Comparison of ENCODE assay signal across 11 cellular contexts in the genomic region with DNA sequence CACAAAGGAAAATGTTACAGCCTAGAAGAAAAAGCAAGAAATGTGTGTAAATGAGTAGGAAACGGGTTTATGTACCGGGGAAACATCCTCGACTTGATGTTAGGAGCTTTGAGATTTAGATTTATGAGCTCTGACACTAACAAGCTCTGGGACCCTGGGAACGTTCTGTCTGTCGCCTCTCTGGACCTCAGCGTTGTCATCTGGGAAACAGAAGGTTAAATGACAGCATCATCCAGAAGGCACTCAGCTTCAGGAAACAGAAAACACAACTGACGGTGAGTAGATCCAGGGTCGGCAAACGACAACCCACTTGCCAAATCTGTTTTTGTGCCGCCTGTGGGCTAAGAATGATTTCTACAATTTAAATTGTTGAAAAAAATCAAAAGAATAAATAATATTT. TPM values are rescaled to one million over a fixed set of nuclear protein-coding genes. Genes with fewer than 3 reads are reported as not detected.
DNase-seq lines count a peak whose midpoint lies in the region; ATAC-seq and TF ChIP-seq lines count a peak whose summit lies in the region.
"Had no signal": no experiment of that assay in that cellular context is flagged by ENCODE, and none has a peak within 500 bp of the region (broad histone marks: within the 10 kb centered on the region; RNA-seq: fewer than 3 reads in every experiment).

No MANE protein-coding gene starts in this region.

- DNase-seq in AG09309 (ENCODE audit: low read depth) = no peak
- peak; percentile 69 for DNase-seq in NCI-H2029 (lab: John Stamatoyannopoulos, UW)
- peak; percentile 47 for DNase-seq in esophagus muscularis mucosa (ENCODE audit: extremely low spot score)
- no peak for DNase-seq in osteoblast (ENCODE audit: insufficient read length, low spot score, missing footprints)
- DNase-seq in activated T-helper 1 cell treated with anti-CD3 and anti-CD28 coated beads, Interleukin-12 subunit alpha, Interleukin-12 subunit beta, Interleukin-2, Interleukin-4 antibody, amounts not matched to agents 30 ng/mL and 10 ng/mL and 1 ng/mL, durations not matched to agents 14 hours and 24 hours and 36 hours (ENCODE audit: low spot score) = no peak
- DNase-seq in stimulated activated naive CD8-positive, alpha-beta T cell treated with anti-CD3 and anti-CD28 coated beads, Interleukin-15, Interleukin-2, amounts not matched to agents 100 U/mL and 50 U/mL, for 24 hours = no peak
- DNase-seq: islet precursor cell had no signal

- H3K9me3 Mint-ChIP-seq in activated T-helper 1 cell treated with anti-CD3 and anti-CD28 coated beads, Interleukin-12 subunit alpha, Interleukin-12 subunit beta, Interleukin-2, Interleukin-4 antibody, amounts not matched to agents 30 ng/mL and 10 ng/mL and 1 ng/mL, durations not matched to agents 14 hours and 24 hours and 36 hours = no peaks in the 10 kb centered on the region

- H3K4me2 ChIP-seq in osteoblast (ENCODE audit: insufficient read depth, low read length) = peak overlapping the region; percentile 88

- H3K27me3 Mint-ChIP-seq in activated T-helper 1 cell treated with anti-CD3 and anti-CD28 coated beads, Interleukin-12 subunit alpha, Interleukin-12 subunit beta, Interleukin-2, Interleukin-4 antibody, amounts not matched to agents 30 ng/mL and 10 ng/mL and 1 ng/mL, durations not matched to agents 14 hours and 24 hours and 36 hours (ENCODE audit: insufficient read depth) = peaks cover 8% of the 10 kb centered on the region

- H3K4me3 ChIP-seq in AG09309 (ENCODE audit: control insufficient read depth, low read depth, low read length) (peak overlapping the region; percentile 9), esophagus muscularis mucosa (peak overlapping the region in 3 of 4 donors; percentile 11 to 28 (median 18)), osteoblast (ENCODE audit: insufficient read depth, low read length) (peak overlapping the region; percentile 61)

- no peaks in the 10 kb centered on the region for H3K4me1 Mint-ChIP-seq in activated T-helper 1 cell treated with anti-CD3 and anti-CD28 coated beads, Interleukin-12 subunit alpha, Interleukin-12 subunit beta, Interleukin-2, Interleukin-4 antibody, amounts not matched to agents 30 ng/mL and 10 ng/mL and 1 ng/mL, durations not matched to agents 14 hours and 24 hours and 36 hours (ENCODE audit: low read depth)

- TF ChIP-seq EP300 in esophagus muscularis mucosa (IDR thresholded peaks at IDR 0.05) = no peak

- intact Hi-C loops in esophagus muscularis mucosa (cut with DNase I) = loop anchor here (2.0 to 5.0 kb wide), 3 partner anchors 41 to 396 kb away; no protein-coding TSS in a partner anchor
- intact Hi-C loops in activated T-helper 1 cell treated with anti-CD3 and anti-CD28 coated beads, Interleukin-12 subunit alpha, Interleukin-12 subunit beta, Interleukin-2, Interleukin-4 antibody, amounts not matched to agents 30 ng/mL and 10 ng/mL and 1 ng/mL, durations not matched to agents 14 hours and 24 hours and 36 hours (cut with micrococcal nuclease) = loop anchor here (2.0 kb wide), 3 partner anchors 80 to 406 kb away; no protein-coding TSS in a partner anchor

- TF ChIP-seq CTCF in AG09309 (IDR thresholded peaks at IDR 0.05; ENCODE audit: control insufficient read depth, insufficient read depth, low read depth, low read length, missing control alignments) = no peak
- TF ChIP-seq CTCF in esophagus muscularis mucosa (IDR thresholded peaks at IDR 0.05) = no peak
- no peak for TF ChIP-seq CTCF in osteoblast (IDR thresholded peaks at IDR 0.05; ENCODE audit: extremely low read depth, low read depth, low read length)

- H3K4me1 ChIP-seq in esophagus muscularis mucosa = peaks cover 3 to 18% (median 15%) of the 10 kb centered on the region in 4 donors
- H3K4me1 ChIP-seq in osteoblast (ENCODE audit: insufficient read depth, low read length) = peaks cover 14% of the 10 kb centered on the region
- H3K4me1 ChIP-seq: testis had no signal

- H3K36me3 ChIP-seq in esophagus muscularis mucosa = no peaks in the 10 kb centered on the region
- H3K36me3 ChIP-seq in osteoblast (ENCODE audit: insufficient read depth, low read length) = no peaks in the 10 kb centered on the region

- no peak overlapping the region for H3K27ac Mint-ChIP-seq in activated T-helper 1 cell treated with anti-CD3 and anti-CD28 coated beads, Interleukin-12 subunit alpha, Interleukin-12 subunit beta, Interleukin-2, Interleukin-4 antibody, amounts not matched to agents 30 ng/mL and 10 ng/mL and 1 ng/mL, durations not matched to agents 14 hours and 24 hours and 36 hours

- H3K27me3 ChIP-seq in esophagus muscularis mucosa (peaks cover 0 to 11% (median 0%) of the 10 kb centered on the region in 4 donors), osteoblast (ENCODE audit: insufficient read depth, low read length) (peaks cover 25% of the 10 kb centered on the region)
- H3K27me3 ChIP-seq: testis had no signal

- peak overlapping the region; percentile 90 for H2AFZ ChIP-seq in osteoblast (ENCODE audit: low read length)

- no peak for TF ChIP-seq POLR2A in esophagus muscularis mucosa (IDR thresholded peaks at IDR 0.05; ENCODE audit: low read depth)

- H3K27ac ChIP-seq in esophagus muscularis mucosa (replicated peaks in 1 of 4) (peak overlapping the region; percentile 1 to 54 (median 38)), osteoblast (ENCODE audit: low read depth, low read length) (no peak overlapping the region)
- H3K27ac ChIP-seq: testis had no signal

- no peaks in the 10 kb centered on the region for H3K79me2 ChIP-seq in osteoblast (ENCODE audit: insufficient read depth, low read length)

- no peak for ATAC-seq in stimulated activated naive CD8-positive, alpha-beta T cell treated with anti-CD3 and anti-CD28 coated beads, Interleukin-15, Interleukin-2, amounts not matched to agents 100 U/mL and 50 U/mL, for 24 hours
- no peak for ATAC-seq in HG03469 (IDR thresholded peaks at IDR 0.05; ENCODE audit: unreplicated experiment)
- ATAC-seq in GM21515 (IDR thresholded peaks at IDR 0.05; ENCODE audit: unreplicated experiment) = no peak

- no peak overlapping the region for H3K4me3 Mint-ChIP-seq in activated T-helper 1 cell treated with anti-CD3 and anti-CD28 coated beads, Interleukin-12 subunit alpha, Interleukin-12 subunit beta, Interleukin-2, Interleukin-4 antibody, amounts not matched to agents 30 ng/mL and 10 ng/mL and 1 ng/mL, durations not matched to agents 14 hours and 24 hours and 36 hours

- 37% methylated on average over 10 of the region's 10 CpGs for WGBS in esophagus muscularis mucosa

- H4K20me1 ChIP-seq in osteoblast (ENCODE audit: insufficient read depth, low read length) = no peaks in the 10 kb centered on the region

- H3K9me3 ChIP-seq in esophagus muscularis mucosa = no peaks in the 10 kb centered on the region
- H3K9me3 ChIP-seq in osteoblast (ENCODE audit: low read depth, low read length) = no peaks in the 10 kb centered on the region
- H3K9me3 ChIP-seq: testis had no signal

- no peaks in the 10 kb centered on the region for H3K36me3 Mint-ChIP-seq in activated T-helper 1 cell treated with anti-CD3 and anti-CD28 coated beads, Interleukin-12 subunit alpha, Interleukin-12 subunit beta, Interleukin-2, Interleukin-4 antibody, amounts not matched to agents 30 ng/mL and 10 ng/mL and 1 ng/mL, durations not matched to agents 14 hours and 24 hours and 36 hours (ENCODE audit: low read depth)

RNA-seq across cellular contexts. Expression of a gene that starts 46.9 kb away (rescaled TPM):
- total RNA-seq in esophagus muscularis mucosa (under 1 TPM in 3 of 4 donors, not detected in 1; 0.23 to 0.83 (median 0.42) TPM), osteoblast (under 0.01 TPM in 2 replicates)
- total RNA-seq in activated T-helper 1 cell treated with anti-CD3 and anti-CD28 coated beads, Interleukin-12 subunit alpha, Interleukin-12 subunit beta, Interleukin-2, Interleukin-4 antibody, amounts not matched to agents 30 ng/mL and 10 ng/mL and 1 ng/mL, durations not matched to agents 14 hours and 24 hours and 36 hours = not detected in 2 replicates
- total RNA-seq: omental fat pad had no signal

Comparison
In these comparisons a context has a peak if more than half of its experiments do, and no peak if none do; other contexts are left out.
1. DNase-seq: peak in NCI-H2029 (single experiment) and esophagus muscularis mucosa (single experiment); none in AG09309 (single experiment), osteoblast (single experiment), activated T-helper 1 cell treated with anti-CD3 and anti-CD28 coated beads, Interleukin-12 subunit alpha, Interleukin-12 subunit beta, Interleukin-2, Interleukin-4 antibody, amounts not matched to agents 30 ng/mL and 10 ng/mL and 1 ng/mL, durations not matched to agents 14 hours and 24 hours and 36 hours (single experiment) and stimulated activated naive CD8-positive, alpha-beta T cell treated with anti-CD3 and anti-CD28 coated beads, Interleukin-15, Interleukin-2, amounts not matched to agents 100 U/mL and 50 U/mL, for 24 hours (single experiment).
2. H3K4me3 ChIP-seq: peak in every context shown above with its lines; median percentile 61 in osteoblast; 18 in esophagus muscularis mucosa; 9 in AG09309.